In the genomic region with DNA sequence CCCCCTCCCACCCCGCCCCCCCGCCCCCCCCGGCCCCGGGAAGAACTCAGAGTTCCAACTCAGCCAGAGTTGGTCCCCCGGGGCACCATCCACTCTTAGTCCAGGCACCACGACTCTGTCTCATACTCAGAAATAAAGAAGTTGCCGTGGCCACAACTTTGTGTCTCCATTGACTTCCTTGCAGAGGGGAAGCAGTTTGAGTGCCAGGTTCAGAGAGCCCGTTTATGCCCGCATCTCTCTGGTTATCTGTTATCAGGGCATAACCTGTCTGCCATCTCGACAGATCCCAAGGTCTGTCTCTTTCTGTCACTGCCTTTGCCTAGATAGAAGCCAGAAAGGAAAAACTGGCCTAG, we compare ENCODE assay signal across 9 cellular contexts. TPM values are rescaled to one million over a fixed set of nuclear protein-coding genes. Genes with fewer than 3 reads are reported as not detected.
A peak's percentile ranks its signal among the peaks of the same experiment; 100 is the strongest.
DNase-seq lines count a peak whose midpoint lies in the region; ATAC-seq, FAIRE-seq and TF ChIP-seq lines count a peak whose summit lies in the region.
"Had no signal": no experiment of that assay in that cellular context is flagged by ENCODE, and none has a peak within 500 bp of the region (broad histone marks: within the 10 kb centered on the region; RNA-seq: fewer than 3 reads in every experiment).

No MANE protein-coding gene starts in this region.

- H3K27me3 ChIP-seq in Panc1 (ENCODE audit: control insufficient read depth, insufficient read depth, low read length) (no peaks in the 10 kb centered on the region), endothelial cell of umbilical vein (ENCODE audit: control insufficient read depth in 2 of 2, insufficient read depth in 2 of 2, low read length in 2 of 2) (no peaks in the 10 kb centered on the region), ovary (no peaks in the 10 kb centered on the region)

- POLR2A ChIA-PET in Panc1 (lab: Charles Lee) (interaction anchor here (0.7 kb wide), 1 partner anchor 23 kb away, joined by 10 read pairs; no protein-coding TSS in a partner anchor), endothelial cell of umbilical vein (lab: Charles Lee) (interaction anchor here (0.7 kb wide), 1 partner anchor 434 kb away, joined by 5 read pairs; no protein-coding TSS in a partner anchor)

- ATAC-seq in Panc1 (no peak), HG03196 (IDR thresholded peaks at IDR 0.05; ENCODE audit: unreplicated experiment) (no peak), GM21381 (IDR thresholded peaks at IDR 0.05; ENCODE audit: unreplicated experiment) (no peak)

- CTCF ChIA-PET in Panc1 (lab: Charles Lee) = no interaction called here
- CTCF ChIA-PET in endothelial cell of umbilical vein (lab: Charles Lee) = interaction anchor here (0.6 to 1.2 kb wide), 3 partner anchors 18 to 41 kb away, joined by 4 to 5 read pairs (median 4); no protein-coding TSS in a partner anchor

- H3K9ac ChIP-seq in endothelial cell of umbilical vein (replicated peaks; ENCODE audit: extremely low read depth, insufficient read depth, low read length) = peak overlapping the region; percentile 95

- peak overlapping the region; percentile 86 for H3K4me2 ChIP-seq in endothelial cell of umbilical vein (ENCODE audit: insufficient read depth, low read length)

- dilution Hi-C loops in endothelial cell of umbilical vein (cut with MboI; ENCODE audit: extremely low pct_ligation_motif_present, low sequenced_read_pairs) = no loop called here

- intact Hi-C loops in Panc1 (cut with micrococcal nuclease; ENCODE audit: unreplicated experiment) (no loop called here), endothelial cell of umbilical vein (cut with micrococcal nuclease) (no loop called here), ovary (cut with DNase I) (no loop called here)

- peak overlapping the region; percentile 91 for H3K4me3 ChIP-seq in Panc1 (ENCODE audit: low read depth in 2 of 2, low read length in 2 of 2)
- peak overlapping the region; percentile 62 to 87 (median 79) for H3K4me3 ChIP-seq in endothelial cell of umbilical vein (replicated peaks in 1 of 3; ENCODE audit: insufficient read depth in 1 of 3, low read depth in 1 of 3, low read length in 3 of 3)
- H3K4me3 ChIP-seq in ovary = peak overlapping the region; percentile 91

- H4K20me1 ChIP-seq in endothelial cell of umbilical vein (replicated peaks; ENCODE audit: control insufficient read depth, extremely low read depth, insufficient read depth, low read length) = no peaks in the 10 kb centered on the region

- H2AFZ ChIP-seq in endothelial cell of umbilical vein (ENCODE audit: low read depth, low read length) = peak overlapping the region; percentile 36

- H3K9me1 ChIP-seq in endothelial cell of umbilical vein (replicated peaks; ENCODE audit: control insufficient read depth, extremely low read depth, insufficient read depth, low read length) = no peaks in the 10 kb centered on the region

- TF ChIP-seq POLR2A in endothelial cell of umbilical vein (IDR thresholded peaks at IDR 0.05; ENCODE audit: low read depth, low read length) (no peak), ovary (IDR thresholded peaks at IDR 0.05) (no peak)

- TF ChIP-seq CTCF in Panc1 (IDR thresholded peaks at IDR 0.05) (no peak), endothelial cell of umbilical vein (IDR thresholded peaks at IDR 0.05; ENCODE audit: extremely low read depth in 1 of 2, insufficient read depth in 1 of 2, low read depth in 1 of 2, low read length in 2 of 2) (no peak), ovary (IDR thresholded peaks at IDR 0.05) (no peak)

- FAIRE-seq in endothelial cell of umbilical vein (lab: Jason Lieb, UNC) = peak; percentile 67

- in situ Hi-C loops in Panc1 (cut with HindIII; ENCODE audit: low pct_unique_long_range_greater_than_20kb, low sequenced_read_pairs) = no loop called here

- no peak for TF ChIP-seq EP300 in ovary (IDR thresholded peaks at IDR 0.05)

- H3K79me2 ChIP-seq in endothelial cell of umbilical vein (ENCODE audit: control insufficient read depth, insufficient read depth, low read length) = peaks cover 34% of the 10 kb centered on the region

- DNase-seq in stimulated activated CD4-positive, alpha-beta T cell treated with anti-CD3 and anti-CD28 coated beads, Interleukin-4, amount 100 ng/mL, for 24 hours = peak; percentile 7
- no peak for DNase-seq in stimulated activated CD4-positive, alpha-beta T cell treated with anti-CD3 and anti-CD28 coated beads, Interleukin-4, amount 100 ng/mL, for 4 hours
- DNase-seq in Panc1 (ENCODE audit: low read depth, low spot score) = no peak
- no peak for DNase-seq in endothelial cell of umbilical vein (ENCODE audit: low read depth, low spot score)
- peak in 1 of 5 donors; percentile 21 for DNase-seq in ovary
- no peak for DNase-seq in activated CD8-positive, alpha-beta memory T cell treated with anti-CD3 and anti-CD28 coated beads, Interleukin-2, amount 50 U/mL, for 48 hours

- no peaks in the 10 kb centered on the region for H3K9me3 ChIP-seq in Panc1 (ENCODE audit: control insufficient read depth, insufficient read depth, low read depth, low read length)
- no peaks in the 10 kb centered on the region for H3K9me3 ChIP-seq in endothelial cell of umbilical vein (replicated peaks; ENCODE audit: control insufficient read depth, insufficient read depth, low read length)
- H3K9me3 ChIP-seq in ovary = no peaks in the 10 kb centered on the region

- H3K4me1 ChIP-seq in Panc1 (ENCODE audit: control insufficient read depth, insufficient read depth, low read length) = peaks cover 21% of the 10 kb centered on the region; the same call in 1 of the 2 replicates
- H3K4me1 ChIP-seq in endothelial cell of umbilical vein (ENCODE audit: control insufficient read depth, extremely low read depth, insufficient read depth, low read length) = peaks cover 22% of the 10 kb centered on the region
- peaks cover 3% of the 10 kb centered on the region for H3K4me1 ChIP-seq in ovary (ENCODE audit: insufficient read depth)

- 0 to 3% (median 1%) methylated on average over 7 to 10 of the region's 10 CpGs for WGBS in ovary, 3 donors

- H3K27ac ChIP-seq in Panc1 (ENCODE audit: low read length) (peak overlapping the region; percentile 85), endothelial cell of umbilical vein (ENCODE audit: insufficient read depth, low read depth, low read length) (peak overlapping the region; percentile 21), ovary (peak overlapping the region; percentile 89 to 98)

- BruUV-seq in Panc1 (replicated peaks; lab: Mats Ljungman, UMichigan) (no TSS peak), endothelial cell of umbilical vein (replicated peaks; lab: Mats Ljungman, UMichigan) (no TSS peak)

- H3K36me3 ChIP-seq in Panc1 (ENCODE audit: control insufficient read depth, insufficient read depth, low read length) (peaks cover 14% of the 10 kb centered on the region), endothelial cell of umbilical vein (ENCODE audit: control insufficient read depth in 2 of 2, extremely low read depth in 1 of 2, insufficient read depth in 2 of 2, low read length in 2 of 2) (peaks cover 2 to 5% of the 10 kb centered on the region in 2 experiments), ovary (no peaks in the 10 kb centered on the region)

TF ChIP-seq in endothelial cell of umbilical vein, 7 proteins besides CTCF, POLR2A, EP300 and RAD21:
- no peak for TF ChIP-seq POLR2AphosphoS5 (IDR thresholded peaks at IDR 0.05; ENCODE audit: insufficient read depth, low read depth, low read length)
TF ChIP-seq in endothelial cell of umbilical vein: peak in this region for 0.

RNA-seq across cellular contexts. Expression of a gene that starts 0.6 kb away (rescaled TPM):
- total RNA-seq in Panc1 (2021; ENCODE audit: unreplicated experiment) (23.3 TPM), endothelial cell of umbilical vein (23.5 and 24.6 TPM in 2 replicates), ovary (10 to 100 TPM; 15.0 to 24.0 (median 19.7) TPM)
- polyA plus RNA-seq in Panc1 (2012; ENCODE audit: insufficient read length) = 9.6 TPM
- polyA plus RNA-seq in endothelial cell of umbilical vein (6.0 and 6.9 TPM in 2 replicates), ovary (10 to 100 TPM; 13.0 to 17.2 TPM)
- polyA plus RNA-seq in endothelial cell of umbilical vein (2011; cell fraction: cytosol; rRNA removed) = 10.4 and 10.6 TPM in 2 replicates
- 10.4 and 15.6 TPM in 2 replicates for polyA plus RNA-seq in endothelial cell of umbilical vein (2011; cell fraction: nucleus; rRNA removed)
- polyA plus RNA-seq in endothelial cell of umbilical vein (2012) = 12.1 and 16.9 TPM in 2 replicates
- polyA minus RNA-seq in endothelial cell of umbilical vein = 11.3 and 11.7 TPM in 2 replicates
- 18.5 TPM for polyA minus RNA-seq in endothelial cell of umbilical vein (2011; cell fraction: cytosol; rRNA and poly(A)+ RNA removed)
- polyA minus RNA-seq in endothelial cell of umbilical vein (2011; cell fraction: nucleus; rRNA and poly(A)+ RNA removed) = 11.6 and 15.8 TPM in 2 replicates

RNA-seq across cellular contexts. Expression of a gene that starts 45.7 kb away (rescaled TPM):
- total RNA-seq in Panc1 (2021; ENCODE audit: unreplicated experiment) = not detected
- not detected for polyA plus RNA-seq in Panc1 (2012; ENCODE audit: insufficient read length)
- not detected in 2 replicates for total RNA-seq in endothelial cell of umbilical vein
- polyA plus RNA-seq in endothelial cell of umbilical vein = not detected in 2 replicates
- polyA plus RNA-seq in endothelial cell of umbilical vein (2011; cell fraction: cytosol; rRNA removed) = not detected in 2 replicates
- not detected in 2 replicates for polyA plus RNA-seq in endothelial cell of umbilical vein (2011; cell fraction: nucleus; rRNA removed)
- polyA plus RNA-seq in endothelial cell of umbilical vein (2012) = not detected in 2 replicates
- not detected in 2 replicates for polyA minus RNA-seq in endothelial cell of umbilical vein
- not detected for polyA minus RNA-seq in endothelial cell of umbilical vein (2011; cell fraction: cytosol; rRNA and poly(A)+ RNA removed)
- polyA minus RNA-seq in endothelial cell of umbilical vein (2011; cell fraction: nucleus; rRNA and poly(A)+ RNA removed) = not detected in 2 replicates
- total RNA-seq in ovary = 1 to 10 TPM in 1 of 7 donors, under 1 TPM in 2, not detected in 4; 0.25 to 1.4 (median 0.28) TPM
- not detected for polyA plus RNA-seq in ovary
- total RNA-seq: glomerular endothelial cell had no signal

Comparison
In these comparisons a context has a peak if more than half of its experiments do, and no peak if none do; other contexts are left out.
1. H3K27ac ChIP-seq: peak in every context shown above with its lines; median percentile 94 in ovary; 85 in Panc1; 21 in endothelial cell of umbilical vein.